Comparison of ENCODE assay signal across 20 cellular contexts in the genomic region with DNA sequence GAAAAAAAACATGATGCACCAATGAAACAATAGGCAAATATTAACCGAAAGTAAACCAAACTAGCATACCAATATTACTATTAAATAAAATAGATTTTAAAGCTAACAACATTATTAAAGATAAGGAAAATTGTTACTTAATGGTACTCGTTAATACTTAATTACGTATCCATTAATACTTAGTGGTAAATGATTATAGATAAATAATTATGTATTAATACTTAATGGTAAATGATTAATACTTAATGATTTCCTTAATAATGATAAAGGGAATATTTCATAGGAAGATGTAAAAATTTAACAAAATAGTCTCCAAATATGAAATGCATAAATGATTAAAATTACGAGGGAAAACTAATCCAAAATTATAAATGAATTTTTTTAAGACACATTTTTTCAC.
DNase-seq lines count a peak whose midpoint lies in the region; ATAC-seq, FAIRE-seq and TF ChIP-seq lines count a peak whose summit lies in the region.
"Had no signal": no experiment of that assay in that cellular context is flagged by ENCODE, and none has a peak within 500 bp of the region (broad histone marks: within the 10 kb centered on the region; RNA-seq: fewer than 3 reads in every experiment).

No MANE protein-coding gene starts in this region.

- CTCF ChIA-PET in HEK293 (lab: Yijun Ruan, JAX) (interaction anchor here (0.7 to 1.0 kb wide), 2 partner anchors 13 to 430 kb away, joined by 3 to 5 read pairs; no protein-coding TSS in a partner anchor), K562 (lab: Yijun Ruan, JAX; ENCODE audit: low intra/inter-chr PET ratio) (no interaction called here)

- H3K4me3 ChIP-seq in HEK293 (ENCODE audit: low read depth, low read length): no peak overlapping the region
- H3K4me3 ChIP-seq in K562: no peak overlapping the region
- H3K4me3 ChIP-seq: A549, GM12878, GM23248, HAP-1 had no signal

- no peaks in the 10 kb centered on the region for H3K4me1 ChIP-seq in HEK293 (ENCODE audit: control insufficient read depth, insufficient read depth, low read length)
- H3K4me1 ChIP-seq in K562 (replicated peaks in 1 of 2; ENCODE audit: control insufficient read depth in 2 of 2, insufficient read depth in 2 of 2, low read length in 2 of 2): no peaks in the 10 kb centered on the region
- H3K4me1 ChIP-seq: A549, HAP-1 had no signal

- intact Hi-C loops in K562 (cut with micrococcal nuclease): no loop called here

- DNase-seq in K562 (ENCODE audit: extremely low read depth in 1 of 4, low spot score in 3 of 4) (no peak), HUDEP-2 (lab: John Stamatoyannopoulos, UW; ENCODE audit: unreplicated experiment in 76 of 76) (no peak), NOMO-1 treated with dmso at 0.1 percent for 144 hours (lab: John Stamatoyannopoulos, UW; ENCODE audit: unreplicated experiment) (no peak), 8988T (no peak)
- DNase-seq: AML-193; CD4-positive, alpha-beta memory T cell; DMS153; DMS79; GM23248; IMR-90; KBM-7 had no signal

- H3K9me3 ChIP-seq in HEK293 (ENCODE audit: control insufficient read depth, insufficient read depth, low read depth, low read length) (no peaks in the 10 kb centered on the region), K562 (replicated peaks; ENCODE audit: control insufficient read depth, insufficient read depth, low read depth, low read length) (no peaks in the 10 kb centered on the region)
- H3K9me3 ChIP-seq: HAP-1 had no signal

- no peak overlapping the region for H2AFZ ChIP-seq in K562 (ENCODE audit: low read depth, low read length)
- H2AFZ ChIP-seq: GM23248 had no signal

- H3K9me1 ChIP-seq in K562 (ENCODE audit: control insufficient read depth, insufficient read depth, low read length): no peaks in the 10 kb centered on the region

- in situ Hi-C loops in K562 (cut with MboI): no loop called here

- no peak for ATAC-seq in K562
- no peak for ATAC-seq in HG02852 (IDR thresholded peaks at IDR 0.05; ENCODE audit: unreplicated experiment)
- ATAC-seq: A549, GM12878 had no signal

- no peak overlapping the region for H3K27ac ChIP-seq in HEK293 (ENCODE audit: extremely low read depth, low read depth, low read length)
- H3K27ac ChIP-seq in K562 (ENCODE audit: extremely low read depth, low read depth, low read length): no peak overlapping the region
- H3K27ac ChIP-seq: A549, C4-2B, GM23248, HL-60 had no signal

- TF ChIP-seq RAD21 in K562 (CRISPR knock-in tag; conservative IDR thresholded peaks at IDR 0.05 in 1 of 2, IDR thresholded peaks at IDR 0.05 in 1 of 2): no peak

- no peak overlapping the region for H3K4me2 ChIP-seq in K562 (ENCODE audit: insufficient read depth, low read length)
- H3K4me2 ChIP-seq: A549 had no signal

- TF ChIP-seq CTCF in HEK293 (tag by site-specific recombination; IDR thresholded peaks at IDR 0.05): no peak
- TF ChIP-seq CTCF in K562 (IDR thresholded peaks at IDR 0.05 in 2 of 3, conservative IDR thresholded peaks at IDR 0.05 in 1 of 3; ENCODE audit: insufficient read depth in 2 of 3, low read depth in 1 of 3, low read length in 3 of 3): no peak

- H3K36me3 ChIP-seq in HEK293 (ENCODE audit: control insufficient read depth in 2 of 2, insufficient read depth in 1 of 2, low read length in 2 of 2) (no peaks in the 10 kb centered on the region), K562 (ENCODE audit: control insufficient read depth, insufficient read depth, low read length) (no peaks in the 10 kb centered on the region)
- H3K36me3 ChIP-seq: HAP-1 had no signal

- WGBS in K562 (ENCODE audit: insufficient coverage, low coverage, missing lambda C conversion rate): 3% methylated on average over 4 of the region's 4 CpGs

- no peak for TF ChIP-seq POLR2A in K562 (conservative IDR thresholded peaks at IDR 0.05)

- FAIRE-seq in K562 (lab: Jason Lieb, UNC) (no peak), islet of Langerhans (lab: Jason Lieb, UNC) (peak; percentile 55)
- FAIRE-seq: A549, GM12878, GM19239 had no signal

- no peaks in the 10 kb centered on the region for H4K20me1 ChIP-seq in K562 (replicated peaks; ENCODE audit: control insufficient read depth, insufficient read depth, low read length)

- H3K27me3 ChIP-seq in K562 (ENCODE audit: control insufficient read depth in 2 of 2, insufficient read depth in 2 of 2, low read length in 2 of 2): no peaks in the 10 kb centered on the region; a peak in 1 of 5 replicates

- no peak overlapping the region for H3K9ac ChIP-seq in K562 (ENCODE audit: insufficient read depth in 1 of 2, low read depth in 2 of 2, low read length in 2 of 2)
- H3K9ac ChIP-seq: GM23248 had no signal

- H3K79me2 ChIP-seq in K562 (ENCODE audit: control insufficient read depth, insufficient read depth, low read length): no peaks in the 10 kb centered on the region

- no TSS peak for BruUV-seq in K562 (replicated peaks; lab: Mats Ljungman, UMichigan)

- TF ChIP-seq EP300 in K562 (IDR thresholded peaks at IDR 0.05; ENCODE audit: low read length): no peak

- POLR2A ChIA-PET in HEK293 (lab: Yijun Ruan, JAX): no interaction called here
- POLR2A ChIA-PET in K562 (lab: Yijun Ruan, JAX): no interaction called here

TF ChIP-seq in HEK293, 187 proteins besides CTCF, POLR2A, EP300 and RAD21:
- no peak for TF ChIP-seq GLIS2 (tag by site-specific recombination; IDR thresholded peaks at IDR 0.05)
- TF ChIP-seq ZNF777 (tag by site-specific recombination; IDR thresholded peaks at IDR 0.05; ENCODE audit: borderline replicate concordance): peak; percentile 11; the same call in 1 of the 2 replicates
- no peak for TF ChIP-seq ZNF768 (tag by site-specific recombination; IDR thresholded peaks at IDR 0.05)
- TF ChIP-seq ZNF354C (tag by site-specific recombination; IDR thresholded peaks at IDR 0.05; ENCODE audit: borderline replicate concordance, low read depth): no peak
- no peak for TF ChIP-seq ZNF560 (tag by site-specific recombination; IDR thresholded peaks at IDR 0.05; ENCODE audit: borderline replicate concordance)
- no peak for TF ChIP-seq KLF7 (tag by site-specific recombination; IDR thresholded peaks at IDR 0.05; ENCODE audit: borderline replicate concordance)
- TF ChIP-seq ZNF660 (tag by site-specific recombination; IDR thresholded peaks at IDR 0.05): no peak

TF ChIP-seq in K562, 482 proteins besides CTCF, POLR2A, EP300 and RAD21:
- TF ChIP-seq POLR3A (IDR thresholded peaks at IDR 0.05; ENCODE audit: borderline replicate concordance, extremely low read depth, insufficient read depth, insufficient read length) (no peak), FOXK2 (conservative IDR thresholded peaks at IDR 0.05 in 1 of 2, IDR thresholded peaks at IDR 0.05 in 1 of 2; ENCODE audit: low read depth in 2 of 2) (no peak), ZNF232 (CRISPR knock-in tag; IDR thresholded peaks at IDR 0.05) (peak; percentile 66; the same call in 1 of the 2 replicates), SP1 (CRISPR knock-in tag; IDR thresholded peaks at IDR 0.05) (no peak), ZNF785 (CRISPR knock-in tag; IDR thresholded peaks at IDR 0.05) (no peak), ZBED1 (IDR thresholded peaks at IDR 0.05) (no peak), ETV6 (IDR thresholded peaks at IDR 0.05; ENCODE audit: borderline replicate concordance in 1 of 2, low read depth in 2 of 2, low read length in 1 of 2) (no peak), ETV6 (CRISPR knock-in tag; IDR thresholded peaks at IDR 0.05; ENCODE audit: borderline replicate concordance) (0 out of 2 replicates have a peak, but pooled peaks have one; percentile 35), ATF7 (IDR thresholded peaks at IDR 0.05) (no peak), DDX20 (tag; IDR thresholded peaks at IDR 0.05; ENCODE audit: low read depth) (no peak), LEF1 (IDR thresholded peaks at IDR 0.05) (no peak), TBL1XR1 (IDR thresholded peaks at IDR 0.05; ENCODE audit: low read length in 2 of 2) (no peak), JUNB (CRISPR knock-in tag; conservative IDR thresholded peaks at IDR 0.05) (no peak), DACH1 (IDR thresholded peaks at IDR 0.05; ENCODE audit: partially characterized antibody) (peak; percentile 95)
